Comparison of ENCODE assay signal across 1 cellular context in the genomic region with DNA sequence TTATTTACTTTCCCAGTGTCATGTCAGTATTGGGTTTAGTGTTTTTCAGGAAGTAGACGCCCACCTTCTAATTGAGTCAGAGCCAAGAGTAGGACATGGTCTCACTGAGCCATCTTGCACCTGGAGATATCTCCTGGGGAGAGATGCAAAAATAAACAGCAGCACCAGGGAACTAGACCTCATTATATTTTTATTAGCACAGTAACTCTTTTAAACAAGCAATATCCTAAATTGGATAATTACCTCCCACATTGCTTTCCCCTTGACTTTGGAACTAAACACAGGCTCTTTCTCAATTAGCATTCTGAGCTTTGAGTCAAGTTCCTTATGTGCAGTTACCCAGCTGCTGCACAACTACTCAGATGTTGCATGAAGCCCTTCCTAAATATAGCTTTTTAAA.
A peak's percentile ranks its signal among the peaks of the same experiment; 100 is the strongest.
TF ChIP-seq lines count a peak whose summit lies in the region.

No MANE protein-coding gene starts in this region.

TF ChIP-seq in HEK293, 187 proteins besides CTCF, POLR2A, EP300 and RAD21 (continued from another document and continues in another):
- TF ChIP-seq ZNF747 (tag by site-specific recombination; IDR thresholded peaks at IDR 0.05), result no peak
- TF ChIP-seq ZSCAN4 (tag by site-specific recombination; IDR thresholded peaks at IDR 0.05), result no peak
- TF ChIP-seq, protein P1, sequence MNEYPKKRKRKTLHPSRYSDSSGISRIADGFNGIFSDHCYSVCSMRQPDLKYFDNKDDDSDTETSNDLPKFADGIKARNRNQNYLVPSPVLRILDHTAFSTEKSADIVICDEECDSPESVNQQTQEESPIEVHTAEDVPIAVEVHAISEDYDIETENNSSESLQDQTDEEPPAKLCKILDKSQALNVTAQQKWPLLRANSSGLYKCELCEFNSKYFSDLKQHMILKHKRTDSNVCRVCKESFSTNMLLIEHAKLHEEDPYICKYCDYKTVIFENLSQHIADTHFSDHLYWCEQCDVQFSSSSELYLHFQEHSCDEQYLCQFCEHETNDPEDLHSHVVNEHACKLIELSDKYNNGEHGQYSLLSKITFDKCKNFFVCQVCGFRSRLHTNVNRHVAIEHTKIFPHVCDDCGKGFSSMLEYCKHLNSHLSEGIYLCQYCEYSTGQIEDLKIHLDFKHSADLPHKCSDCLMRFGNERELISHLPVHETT (tag by site-specific recombination; IDR thresholded peaks at IDR 0.05), result peak; percentile 72
- TF ChIP-seq SP3 (tag by site-specific recombination; IDR thresholded peaks at IDR 0.05), result no peak
- peak; percentile 84 for TF ChIP-seq SP7 (tag by site-specific recombination; IDR thresholded peaks at IDR 0.05)
- TF ChIP-seq, protein P2, sequence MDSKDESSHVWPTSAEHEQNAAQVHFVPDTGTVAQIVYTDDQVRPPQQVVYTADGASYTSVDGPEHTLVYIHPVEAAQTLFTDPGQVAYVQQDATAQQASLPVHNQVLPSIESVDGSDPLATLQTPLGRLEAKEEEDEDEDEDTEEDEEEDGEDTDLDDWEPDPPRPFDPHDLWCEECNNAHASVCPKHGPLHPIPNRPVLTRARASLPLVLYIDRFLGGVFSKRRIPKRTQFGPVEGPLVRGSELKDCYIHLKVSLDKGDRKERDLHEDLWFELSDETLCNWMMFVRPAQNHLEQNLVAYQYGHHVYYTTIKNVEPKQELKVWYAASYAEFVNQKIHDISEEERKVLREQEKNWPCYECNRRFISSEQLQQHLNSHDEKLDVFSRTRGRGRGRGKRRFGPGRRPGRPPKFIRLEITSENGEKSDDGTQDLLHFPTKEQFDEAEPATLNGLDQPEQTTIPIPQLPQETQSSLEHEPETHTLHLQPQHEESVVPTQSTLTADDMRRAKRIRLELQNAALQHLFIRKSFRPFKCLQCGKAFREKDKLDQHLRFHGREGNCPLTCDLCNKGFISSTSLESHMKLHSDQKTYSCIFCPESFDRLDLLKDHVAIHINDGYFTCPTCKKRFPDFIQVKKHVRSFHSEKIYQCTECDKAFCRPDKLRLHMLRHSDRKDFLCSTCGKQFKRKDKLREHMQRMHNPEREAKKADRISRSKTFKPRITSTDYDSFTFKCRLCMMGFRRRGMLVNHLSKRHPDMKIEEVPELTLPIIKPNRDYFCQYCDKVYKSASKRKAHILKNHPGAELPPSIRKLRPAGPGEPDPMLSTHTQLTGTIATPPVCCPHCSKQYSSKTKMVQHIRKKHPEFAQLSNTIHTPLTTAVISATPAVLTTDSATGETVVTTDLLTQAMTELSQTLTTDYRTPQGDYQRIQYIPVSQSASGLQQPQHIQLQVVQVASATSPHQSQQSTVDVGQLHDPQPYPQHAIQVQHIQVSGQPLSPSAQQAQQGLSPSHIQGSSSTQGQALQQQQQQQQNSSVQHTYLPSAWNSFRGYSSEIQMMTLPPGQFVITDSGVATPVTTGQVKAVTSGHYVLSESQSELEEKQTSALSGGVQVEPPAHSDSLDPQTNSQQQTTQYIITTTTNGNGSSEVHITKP (tag by site-specific recombination; IDR thresholded peaks at IDR 0.05), result no peak
- TF ChIP-seq ZNF518A (tag by site-specific recombination; conservative IDR thresholded peaks at IDR 0.05; ENCODE audit: low read depth), result 0 out of 2 replicates have a peak, but pooled peaks have one; percentile 22
- TF ChIP-seq KLF8 (tag by site-specific recombination; IDR thresholded peaks at IDR 0.05), result peak; percentile 91
- no peak for TF ChIP-seq ZSCAN18 (tag by site-specific recombination; IDR thresholded peaks at IDR 0.05)
- no peak for TF ChIP-seq ZNF140 (tag by site-specific recombination; IDR thresholded peaks at IDR 0.05)
- TF ChIP-seq ZNF311 (tag by site-specific recombination; IDR thresholded peaks at IDR 0.05; ENCODE audit: borderline replicate concordance), result no peak
- 0 out of 2 replicates have a peak, but pooled peaks have one; percentile 25 for TF ChIP-seq ZBTB21 (tag by site-specific recombination; IDR thresholded peaks at IDR 0.05)
- TF ChIP-seq ZNF488 (tag by site-specific recombination; IDR thresholded peaks at IDR 0.05), result no peak
- no peak for TF ChIP-seq ZNF701 (tag by site-specific recombination; IDR thresholded peaks at IDR 0.05)
- no peak; the same call in 1 of the 2 replicates for TF ChIP-seq ZNF549 (tag by site-specific recombination; IDR thresholded peaks at IDR 0.05)
- TF ChIP-seq ZNF768 (tag by site-specific recombination; IDR thresholded peaks at IDR 0.05), result no peak
- no peak for TF ChIP-seq PRDM1 (tag by site-specific recombination; IDR thresholded peaks at IDR 0.05)
- no peak for TF ChIP-seq ZNF175 (tag by site-specific recombination; IDR thresholded peaks at IDR 0.05)
- TF ChIP-seq BCL11B (tag by site-specific recombination; IDR thresholded peaks at IDR 0.05; ENCODE audit: low read depth), result peak; percentile 98
- TF ChIP-seq, protein P3, sequence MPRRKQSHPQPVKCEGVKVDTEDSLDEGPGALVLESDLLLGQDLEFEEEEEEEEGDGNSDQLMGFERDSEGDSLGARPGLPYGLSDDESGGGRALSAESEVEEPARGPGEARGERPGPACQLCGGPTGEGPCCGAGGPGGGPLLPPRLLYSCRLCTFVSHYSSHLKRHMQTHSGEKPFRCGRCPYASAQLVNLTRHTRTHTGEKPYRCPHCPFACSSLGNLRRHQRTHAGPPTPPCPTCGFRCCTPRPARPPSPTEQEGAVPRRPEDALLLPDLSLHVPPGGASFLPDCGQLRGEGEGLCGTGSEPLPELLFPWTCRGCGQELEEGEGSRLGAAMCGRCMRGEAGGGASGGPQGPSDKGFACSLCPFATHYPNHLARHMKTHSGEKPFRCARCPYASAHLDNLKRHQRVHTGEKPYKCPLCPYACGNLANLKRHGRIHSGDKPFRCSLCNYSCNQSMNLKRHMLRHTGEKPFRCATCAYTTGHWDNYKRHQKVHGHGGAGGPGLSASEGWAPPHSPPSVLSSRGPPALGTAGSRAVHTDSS (tag by site-specific recombination; IDR thresholded peaks at IDR 0.05), result peak; percentile 46; the same call in 1 of the 2 replicates
- TF ChIP-seq ZNF350 (tag by site-specific recombination; IDR thresholded peaks at IDR 0.05), result peak; percentile 11; the same call in 1 of the 2 replicates
- TF ChIP-seq PRDM4 (tag by site-specific recombination; IDR thresholded peaks at IDR 0.05), result peak; percentile 91
- TF ChIP-seq GLIS1 (tag by site-specific recombination; IDR thresholded peaks at IDR 0.05), result peak; percentile 100
- no peak for TF ChIP-seq ZSCAN23 (tag by site-specific recombination; IDR thresholded peaks at IDR 0.05)
- TF ChIP-seq, protein P4, sequence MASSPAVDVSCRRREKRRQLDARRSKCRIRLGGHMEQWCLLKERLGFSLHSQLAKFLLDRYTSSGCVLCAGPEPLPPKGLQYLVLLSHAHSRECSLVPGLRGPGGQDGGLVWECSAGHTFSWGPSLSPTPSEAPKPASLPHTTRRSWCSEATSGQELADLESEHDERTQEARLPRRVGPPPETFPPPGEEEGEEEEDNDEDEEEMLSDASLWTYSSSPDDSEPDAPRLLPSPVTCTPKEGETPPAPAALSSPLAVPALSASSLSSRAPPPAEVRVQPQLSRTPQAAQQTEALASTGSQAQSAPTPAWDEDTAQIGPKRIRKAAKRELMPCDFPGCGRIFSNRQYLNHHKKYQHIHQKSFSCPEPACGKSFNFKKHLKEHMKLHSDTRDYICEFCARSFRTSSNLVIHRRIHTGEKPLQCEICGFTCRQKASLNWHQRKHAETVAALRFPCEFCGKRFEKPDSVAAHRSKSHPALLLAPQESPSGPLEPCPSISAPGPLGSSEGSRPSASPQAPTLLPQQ (tag by site-specific recombination; IDR thresholded peaks at IDR 0.05), result peak; percentile 34; the same call in 1 of the 2 replicates
- no peak for TF ChIP-seq ZNF202 (tag by site-specific recombination; IDR thresholded peaks at IDR 0.05; ENCODE audit: borderline replicate concordance)
- no peak for TF ChIP-seq ZNF621 (tag by site-specific recombination; IDR thresholded peaks at IDR 0.05)
- peak; percentile 86 for TF ChIP-seq ZNF24 (tag by site-specific recombination; IDR thresholded peaks at IDR 0.05)
- TF ChIP-seq, protein P5, sequence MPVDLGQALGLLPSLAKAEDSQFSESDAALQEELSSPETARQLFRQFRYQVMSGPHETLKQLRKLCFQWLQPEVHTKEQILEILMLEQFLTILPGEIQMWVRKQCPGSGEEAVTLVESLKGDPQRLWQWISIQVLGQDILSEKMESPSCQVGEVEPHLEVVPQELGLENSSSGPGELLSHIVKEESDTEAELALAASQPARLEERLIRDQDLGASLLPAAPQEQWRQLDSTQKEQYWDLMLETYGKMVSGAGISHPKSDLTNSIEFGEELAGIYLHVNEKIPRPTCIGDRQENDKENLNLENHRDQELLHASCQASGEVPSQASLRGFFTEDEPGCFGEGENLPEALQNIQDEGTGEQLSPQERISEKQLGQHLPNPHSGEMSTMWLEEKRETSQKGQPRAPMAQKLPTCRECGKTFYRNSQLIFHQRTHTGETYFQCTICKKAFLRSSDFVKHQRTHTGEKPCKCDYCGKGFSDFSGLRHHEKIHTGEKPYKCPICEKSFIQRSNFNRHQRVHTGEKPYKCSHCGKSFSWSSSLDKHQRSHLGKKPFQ (tag by site-specific recombination; IDR thresholded peaks at IDR 0.05), result peak; percentile 88
- TF ChIP-seq SCRT1 (tag by site-specific recombination; IDR thresholded peaks at IDR 0.05; ENCODE audit: borderline replicate concordance), result peak; percentile 74; the same call in 1 of the 2 replicates
- TF ChIP-seq ZNF302 (tag by site-specific recombination; IDR thresholded peaks at IDR 0.05; ENCODE audit: low read depth), result peak; percentile 15; the same call in 1 of the 2 replicates
- TF ChIP-seq ZNF114 (tag by site-specific recombination; IDR thresholded peaks at IDR 0.05), result no peak
- TF ChIP-seq ZBTB1 (tag by site-specific recombination; IDR thresholded peaks at IDR 0.05), result no peak
- TF ChIP-seq ZXDB (tag by site-specific recombination; IDR thresholded peaks at IDR 0.05), result peak; percentile 96
